Comparison of ENCODE assay signal across 26 cellular contexts in genomic region chr16:89307421-89307805, GRCh38.
DNase-seq lines count a peak whose midpoint lies in the region; ATAC-seq and TF ChIP-seq lines count a peak whose summit lies in the region.
"Had no signal": no experiment of that assay in that cellular context is flagged by ENCODE, and none has a peak within 500 bp of the region (broad histone marks: within the 10 kb centered on the region; RNA-seq: fewer than 3 reads in every experiment).

No MANE protein-coding gene starts in this region.

- ATAC-seq in T-helper 17 cell = no peak
- ATAC-seq in GM19328 (IDR thresholded peaks at IDR 0.05; ENCODE audit: unreplicated experiment) = no peak
- ATAC-seq: body of pancreas; effector memory CD8-positive, alpha-beta T cell; gastrocnemius medialis had no signal

- TF ChIP-seq CTCF in glutamatergic neuron (IDR thresholded peaks at IDR 0.05; ENCODE audit: partially characterized antibody, unreplicated experiment) = no peak
- no peak for TF ChIP-seq CTCF in spleen (IDR thresholded peaks at IDR 0.05 in 8 of 11, conservative IDR thresholded peaks at IDR 0.05 in 3 of 11)

- peaks cover 0 to 85% (median 54%) of the 10 kb centered on the region in 6 donors for H3K4me1 ChIP-seq in spleen
- H3K4me1 ChIP-seq: HAP-1 had no signal

- peak overlapping the region; percentile 39 for H3K4me3 Mint-ChIP-seq in activated naive CD4-positive, alpha-beta T cell treated with anti-CD3 and anti-CD28 coated beads, Interleukin-2, amount 50 U/mL, for 24 hours
- H3K4me3 Mint-ChIP-seq in T-helper 17 cell = no peak overlapping the region
- no peak overlapping the region for H3K4me3 Mint-ChIP-seq in glutamatergic neuron (ENCODE audit: unreplicated experiment)
- H3K4me3 Mint-ChIP-seq: memory B cell had no signal

- H3K27ac ChIP-seq in spleen = no peak overlapping the region
- H3K27ac ChIP-seq: BLaER1, body of pancreas, colonic mucosa, esophagus muscularis mucosa, gastrocnemius medialis, SK-N-MC had no signal

- 95 to 99% (median 96%) methylated on average over 14 of the region's 14 CpGs for WGBS in spleen, 5 donors

- H3K27me3 Mint-ChIP-seq in activated naive CD4-positive, alpha-beta T cell treated with anti-CD3 and anti-CD28 coated beads, Interleukin-2, amount 50 U/mL, for 24 hours = no peaks in the 10 kb centered on the region
- H3K27me3 Mint-ChIP-seq in T-helper 17 cell (no peaks in the 10 kb centered on the region), glutamatergic neuron (ENCODE audit: unreplicated experiment) (peaks cover 46% of the 10 kb centered on the region)
- H3K27me3 Mint-ChIP-seq: effector memory CD8-positive, alpha-beta T cell; memory B cell had no signal

- no peaks in the 10 kb centered on the region for H3K27me3 ChIP-seq in spleen (replicated peaks in 1 of 7)
- H3K27me3 ChIP-seq: BLaER1, body of pancreas, colonic mucosa, esophagus muscularis mucosa, gastrocnemius medialis had no signal

- peaks cover 65% of the 10 kb centered on the region for H3K4me1 Mint-ChIP-seq in activated naive CD4-positive, alpha-beta T cell treated with anti-CD3 and anti-CD28 coated beads, Interleukin-2, amount 50 U/mL, for 24 hours
- H3K4me1 Mint-ChIP-seq in T-helper 17 cell (peaks cover 37% of the 10 kb centered on the region), glutamatergic neuron (ENCODE audit: low read depth, unreplicated experiment) (peaks cover 28% of the 10 kb centered on the region)

- H3K9me3 Mint-ChIP-seq in activated naive CD4-positive, alpha-beta T cell treated with anti-CD3 and anti-CD28 coated beads, Interleukin-2, amount 50 U/mL, for 24 hours = no peaks in the 10 kb centered on the region
- peaks cover 54% of the 10 kb centered on the region for H3K9me3 Mint-ChIP-seq in glutamatergic neuron (ENCODE audit: unreplicated experiment)
- H3K9me3 Mint-ChIP-seq: effector memory CD8-positive, alpha-beta T cell; memory B cell had no signal

- DNase-seq in activated naive CD4-positive, alpha-beta T cell treated with anti-CD3 and anti-CD28 coated beads, Interleukin-2, amount 50 U/mL, for 16 hours = no peak
- DNase-seq in T-helper 17 cell (no peak), glutamatergic neuron (no peak), spleen (peak; percentile 65), DMS114 treated with DMSO at 0.1 percent for 48 hours (lab: John Stamatoyannopoulos, UW; ENCODE audit: unreplicated experiment) (no peak), GM19238 (ENCODE audit: insufficient read length, low spot score) (no peak)
- DNase-seq: activated CD4-positive, alpha-beta T cell treated with anti-CD3 and anti-CD28 coated beads, Interleukin-2, amount 50 U/mL, for 48 hours; activated T-cell treated with anti-CD3 and anti-CD28 coated beads, Interleukin-2, amount 50 U/mL, for 48 hours; body of pancreas; colonic mucosa; effector memory CD8-positive, alpha-beta T cell; gastrocnemius medialis; MM.1S; NCI-H2171 treated with DMSO at 0.1 percent for 48 hours; NCI-H526; retina; stimulated activated CD4-positive, alpha-beta T cell treated with anti-CD3 and anti-CD28 coated beads, Interleukin-12 subunit alpha, Interleukin-12 subunit beta, amount 100 ng/mL, for 4 hours; stimulated activated CD4-positive, alpha-beta T cell treated with anti-CD3 and anti-CD28 coated beads, Interleukin-4, amount 100 ng/mL, for 4 hours; T-helper 2 cell had no signal

- H3K4me3 ChIP-seq in spleen = no peak overlapping the region
- H3K4me3 ChIP-seq: BLaER1, body of pancreas, colonic mucosa, esophagus muscularis mucosa, gastrocnemius medialis, HAP-1, SK-N-MC had no signal

- no peaks in the 10 kb centered on the region for H3K9me3 ChIP-seq in T-helper 17 cell (ENCODE audit: control insufficient read depth, low read length, poor library complexity, severe bottlenecking)
- no peaks in the 10 kb centered on the region for H3K9me3 ChIP-seq in spleen
- H3K9me3 ChIP-seq: BLaER1, body of pancreas, colonic mucosa, esophagus muscularis mucosa, gastrocnemius medialis, HAP-1 had no signal

- intact Hi-C loops in spleen (cut with DNase I; ENCODE audit: low total_unique reads) = no loop called here

- peaks cover 0 to 60% (median 30%) of the 10 kb centered on the region in 6 donors for H3K36me3 ChIP-seq in spleen
- H3K36me3 ChIP-seq: colonic mucosa had no signal

- H3K36me3 Mint-ChIP-seq in activated naive CD4-positive, alpha-beta T cell treated with anti-CD3 and anti-CD28 coated beads, Interleukin-2, amount 50 U/mL, for 24 hours = peaks cover 10% of the 10 kb centered on the region
- H3K36me3 Mint-ChIP-seq in T-helper 17 cell (ENCODE audit: low read depth) = peaks cover 10% of the 10 kb centered on the region
- peaks cover 5% of the 10 kb centered on the region for H3K36me3 Mint-ChIP-seq in glutamatergic neuron (ENCODE audit: unreplicated experiment)

- TF ChIP-seq POLR2A in spleen (IDR thresholded peaks at IDR 0.05) = no peak

- peak overlapping the region; percentile 77 for H3K27ac Mint-ChIP-seq in activated naive CD4-positive, alpha-beta T cell treated with anti-CD3 and anti-CD28 coated beads, Interleukin-2, amount 50 U/mL, for 24 hours
- H3K27ac Mint-ChIP-seq in T-helper 17 cell = peak overlapping the region; percentile 34
- peak overlapping the region; percentile 64 for H3K27ac Mint-ChIP-seq in glutamatergic neuron (ENCODE audit: unreplicated experiment)
